Comparison of ENCODE assay signal across 8 cellular contexts in genomic region chr16:56682703-56683397, GRCh38. TPM values are rescaled to one million over a fixed set of nuclear protein-coding genes. Genes with fewer than 3 reads are reported as not detected.
DNase-seq lines count a peak whose midpoint lies in the region; ATAC-seq, FAIRE-seq and TF ChIP-seq lines count a peak whose summit lies in the region.

No MANE protein-coding gene starts in this region.

- H3K36me3 Mint-ChIP-seq in CD8-positive, alpha-beta memory T cell, result peaks cover 3 to 6% (median 6%) of the 10 kb centered on the region in 3 donors
- H3K36me3 Mint-ChIP-seq in activated naive CD4-positive, alpha-beta T cell treated with anti-CD3 and anti-CD28 coated beads, Interleukin-2, amount 50 U/mL, for 72 hours, result peaks cover 0 to 5% of the 10 kb centered on the region in 2 donors

- FAIRE-seq in keratinocyte (lab: Jason Lieb, UNC), result peak; percentile 36
- no peak for FAIRE-seq in urothelium cell line (lab: Jason Lieb, UNC)

- peaks cover 26 to 29% (median 27%) of the 10 kb centered on the region in 3 donors for H3K4me1 Mint-ChIP-seq in CD8-positive, alpha-beta memory T cell

- no peaks in the 10 kb centered on the region for H3K9me3 ChIP-seq in CD8-positive, alpha-beta memory T cell (ENCODE audit: low read length)
- peaks cover 1% of the 10 kb centered on the region for H3K9me3 ChIP-seq in keratinocyte (ENCODE audit: control insufficient read depth, low read depth, low read length)

- POLR2A ChIA-PET in CD8-positive, alpha-beta memory T cell (lab: Charles Lee), result interaction anchor here (0.7 to 1.9 kb wide), 10 partner anchors 19 to 249 kb away, joined by 3 to 7 read pairs (median 4); partner anchors contain the start of genes HERPUD1, MT1E, MT1F and MT2A

- H3K4me2 ChIP-seq in keratinocyte (ENCODE audit: control insufficient read depth, extremely low read depth, insufficient read depth, low read depth, low read length), result peak overlapping the region; percentile 100

- TF ChIP-seq CTCF in keratinocyte (optimal IDR thresholded peaks at IDR 0.05 in 1 of 3, IDR thresholded peaks at IDR 0.05 in 1 of 3, conservative IDR thresholded peaks at IDR 0.05 in 1 of 3; ENCODE audit: extremely low read depth in 1 of 3, insufficient read depth in 2 of 3, low read length in 3 of 3), result no peak

- H3K9me1 ChIP-seq in keratinocyte (ENCODE audit: control insufficient read depth, extremely low read depth, insufficient read depth, low read length), result no peaks in the 10 kb centered on the region

- peaks cover 17% of the 10 kb centered on the region for H3K4me1 ChIP-seq in CD8-positive, alpha-beta memory T cell (ENCODE audit: insufficient read depth, low read length)
- H3K4me1 ChIP-seq in keratinocyte (ENCODE audit: control insufficient read depth, extremely low read depth, insufficient read depth, low read length), result peaks cover 33% of the 10 kb centered on the region

- peak overlapping the region; percentile 86 for H3K4me3 ChIP-seq in CD8-positive, alpha-beta memory T cell (ENCODE audit: low read length)
- peak overlapping the region; percentile 55 to 91 (median 80) for H3K4me3 ChIP-seq in keratinocyte (ENCODE audit: control insufficient read depth in 2 of 3, extremely low read depth in 1 of 3, insufficient read depth in 2 of 3, low read depth in 1 of 3, low read length in 3 of 3)

- dilution Hi-C loops in keratinocyte (cut with MboI; ENCODE audit: extremely low pct_ligation_motif_present, low sequenced_read_pairs), result no loop called here

- H3K27me3 Mint-ChIP-seq in CD8-positive, alpha-beta memory T cell, result no peaks in the 10 kb centered on the region

- H3K9ac ChIP-seq in keratinocyte (ENCODE audit: control insufficient read depth, extremely low read depth, insufficient read depth, low read length), result peak overlapping the region; percentile 84

- H3K27ac ChIP-seq in CD8-positive, alpha-beta memory T cell (ENCODE audit: low read depth, low read length), result peak overlapping the region; percentile 70
- H3K27ac ChIP-seq in keratinocyte (ENCODE audit: control insufficient read depth, insufficient read depth, low read length) (peak overlapping the region; percentile 75), substantia nigra (ENCODE audit: low read depth, low read length, poor library complexity, severe bottlenecking) (peak overlapping the region; percentile 71)

- H4K20me1 ChIP-seq in keratinocyte (ENCODE audit: control insufficient read depth, extremely low read depth, insufficient read depth, low read length), result no peaks in the 10 kb centered on the region

- DNase-seq in CD8-positive, alpha-beta memory T cell, result no peak
- DNase-seq in activated naive CD4-positive, alpha-beta T cell treated with anti-CD3 and anti-CD28 coated beads, Interleukin-2, amount 50 U/mL, for 72 hours (ENCODE audit: low spot score in 2 of 2), result no peak
- DNase-seq in keratinocyte (ENCODE audit: low read depth, low spot score), result no peak
- peak in 10 of 49 donors; percentile 15 to 70 (median 42) for DNase-seq in substantia nigra (lab: John Stamatoyannopoulos, UW)
- no peak for DNase-seq in urothelium cell line (ENCODE audit: low spot score)
- no peak for DNase-seq in stimulated activated CD4-positive, alpha-beta T cell treated with anti-CD3 and anti-CD28 coated beads, Interleukin-12 subunit alpha, Interleukin-12 subunit beta, amount 100 ng/mL, for 4 hours

- peak overlapping the region; percentile 94 to 98 (median 97) for H3K4me3 Mint-ChIP-seq in CD8-positive, alpha-beta memory T cell

- H3K27me3 ChIP-seq in CD8-positive, alpha-beta memory T cell (ENCODE audit: insufficient read depth, low read length, poor library complexity, severe bottlenecking), result no peaks in the 10 kb centered on the region
- no peaks in the 10 kb centered on the region for H3K27me3 ChIP-seq in keratinocyte (ENCODE audit: control insufficient read depth, extremely low read depth, insufficient read depth, low read length)

- peak; percentile 14 for ATAC-seq in HG02840 (IDR thresholded peaks at IDR 0.05; ENCODE audit: low FRiP score, unreplicated experiment)
- peak in 1 of 2 donors; percentile 12 for ATAC-seq in activated naive CD4-positive, alpha-beta T cell treated with anti-CD3 and anti-CD28 coated beads, Interleukin-2, amount 50 U/mL, for 72 hours
- ATAC-seq in HG03108 (IDR thresholded peaks at IDR 0.05; ENCODE audit: unreplicated experiment), result no peak

- H3K9me3 Mint-ChIP-seq in CD8-positive, alpha-beta memory T cell, result peaks cover 0 to 3% (median 0%) of the 10 kb centered on the region in 5 donors
- H3K9me3 Mint-ChIP-seq in activated naive CD4-positive, alpha-beta T cell treated with anti-CD3 and anti-CD28 coated beads, Interleukin-2, amount 50 U/mL, for 72 hours, result no peaks in the 10 kb centered on the region

- H3K79me2 ChIP-seq in keratinocyte (ENCODE audit: control insufficient read depth, insufficient read depth, low read length), result peaks cover 4% of the 10 kb centered on the region

- H3K27ac Mint-ChIP-seq in CD8-positive, alpha-beta memory T cell, result peak overlapping the region; percentile 90 to 98 (median 97)
- H3K27ac Mint-ChIP-seq in activated naive CD4-positive, alpha-beta T cell treated with anti-CD3 and anti-CD28 coated beads, Interleukin-2, amount 50 U/mL, for 72 hours, result peak overlapping the region; percentile 51 to 96

- CTCF ChIA-PET in CD8-positive, alpha-beta memory T cell (lab: Charles Lee), result interaction anchor here (1.3 to 1.9 kb wide), 6 partner anchors 9 to 106 kb away, joined by 3 to 7 read pairs (median 4); no protein-coding TSS in a partner anchor

- H3K36me3 ChIP-seq in CD8-positive, alpha-beta memory T cell (ENCODE audit: insufficient read depth, low read length), result no peaks in the 10 kb centered on the region
- peaks cover 0 to 3% of the 10 kb centered on the region in 2 experiments for H3K36me3 ChIP-seq in keratinocyte (ENCODE audit: control insufficient read depth in 2 of 2, extremely low read depth in 1 of 2, insufficient read depth in 2 of 2, low read length in 2 of 2)

- peak overlapping the region; percentile 61 for H2AFZ ChIP-seq in keratinocyte (ENCODE audit: control insufficient read depth, low read length)

RNA-seq across cellular contexts. Expression of gene MT1X, which starts 0.6 kb away (rescaled TPM):
- total RNA-seq in CD8-positive, alpha-beta memory T cell, result 10 to 100 TPM; 85.4 to 93.8 TPM
- polyA plus RNA-seq in CD8-positive, alpha-beta memory T cell, result 181 TPM
- 10 to 100 TPM; 13.3 to 28.3 TPM for total RNA-seq in activated naive CD4-positive, alpha-beta T cell treated with anti-CD3 and anti-CD28 coated beads, Interleukin-2, amount 50 U/mL, for 72 hours
- polyA plus RNA-seq in keratinocyte, result 58.3 to 466 TPM (median 97.2 TPM) in 3 replicates
- 15.7 TPM for polyA plus RNA-seq in keratinocyte (2011; ENCODE audit: low read depth)
- 193 and 269 TPM in 2 replicates for polyA plus RNA-seq in keratinocyte (2011; cell fraction: cytosol; rRNA removed)
- polyA plus RNA-seq in keratinocyte (2011; cell fraction: nucleus; rRNA removed), result 90.9 and 130 TPM in 2 replicates
- 197 and 688 TPM in 2 replicates for polyA plus RNA-seq in keratinocyte (2012; ENCODE audit: low replicate concordance)
- 240 to 733 TPM (median 286 TPM) in 3 replicates for polyA minus RNA-seq in keratinocyte
- polyA minus RNA-seq in keratinocyte (2011; cell fraction: cytosol; rRNA and poly(A)+ RNA removed), result 355 TPM
- polyA minus RNA-seq in keratinocyte (2011; cell fraction: nucleus; rRNA and poly(A)+ RNA removed), result 54.5 and 55.9 TPM in 2 replicates

RNA-seq across cellular contexts. Expression of gene MT1H, which starts 13.2 kb away (rescaled TPM):
- total RNA-seq in CD8-positive, alpha-beta memory T cell, result 1 to 10 TPM; 4.8 to 5.5 TPM
- polyA plus RNA-seq in CD8-positive, alpha-beta memory T cell, result not detected
- not detected for total RNA-seq in activated naive CD4-positive, alpha-beta T cell treated with anti-CD3 and anti-CD28 coated beads, Interleukin-2, amount 50 U/mL, for 72 hours
- polyA plus RNA-seq in keratinocyte, result 0.79 to 4.0 TPM in 2 of 3 replicates, not detected in the other
- 1.3 TPM for polyA plus RNA-seq in keratinocyte (2011; ENCODE audit: low read depth)
- 2.4 and 3.7 TPM in 2 replicates for polyA plus RNA-seq in keratinocyte (2011; cell fraction: cytosol; rRNA removed)
- 1.1 and 1.6 TPM in 2 replicates for polyA plus RNA-seq in keratinocyte (2011; cell fraction: nucleus; rRNA removed)
- polyA plus RNA-seq in keratinocyte (2012; ENCODE audit: low replicate concordance), result 2.0 and 25.0 TPM in 2 replicates
- 1.9 TPM in 1 of 3 replicates, not detected in the others for polyA minus RNA-seq in keratinocyte
- polyA minus RNA-seq in keratinocyte (2011; cell fraction: cytosol; rRNA and poly(A)+ RNA removed), result not detected
- not detected in 2 replicates for polyA minus RNA-seq in keratinocyte (2011; cell fraction: nucleus; rRNA and poly(A)+ RNA removed)

RNA-seq across cellular contexts. Expression of gene MT1G, which starts 15.0 kb away (rescaled TPM):
- total RNA-seq in CD8-positive, alpha-beta memory T cell, result 10 to 100 TPM; 41.0 to 46.8 TPM
- polyA plus RNA-seq in CD8-positive, alpha-beta memory T cell, result not detected
- 1 to 10 TPM in 1 of 2 donors, not detected in 1; 3.4 TPM for total RNA-seq in activated naive CD4-positive, alpha-beta T cell treated with anti-CD3 and anti-CD28 coated beads, Interleukin-2, amount 50 U/mL, for 72 hours
- polyA plus RNA-seq in keratinocyte, result 8.4 to 21.5 TPM (median 9.8 TPM) in 3 replicates
- polyA plus RNA-seq in keratinocyte (2011; ENCODE audit: low read depth), result 4.5 TPM
- polyA plus RNA-seq in keratinocyte (2011; cell fraction: cytosol; rRNA removed), result 39.5 and 41.3 TPM in 2 replicates
- polyA plus RNA-seq in keratinocyte (2011; cell fraction: nucleus; rRNA removed), result 11.6 and 23.5 TPM in 2 replicates
- 20.2 and 245 TPM in 2 replicates for polyA plus RNA-seq in keratinocyte (2012; ENCODE audit: low replicate concordance)
- polyA minus RNA-seq in keratinocyte, result 4.1 to 10.9 TPM (median 8.2 TPM) in 3 replicates
- 8.8 TPM for polyA minus RNA-seq in keratinocyte (2011; cell fraction: cytosol; rRNA and poly(A)+ RNA removed)
- polyA minus RNA-seq in keratinocyte (2011; cell fraction: nucleus; rRNA and poly(A)+ RNA removed), result 3.1 TPM in 1 of 2 replicates, not detected in the other

RNA-seq across cellular contexts. Expression of gene MT1F, which starts 25.1 kb away (rescaled TPM):
- 10 to 100 TPM; 17.9 to 18.6 TPM for total RNA-seq in CD8-positive, alpha-beta memory T cell
- polyA plus RNA-seq in CD8-positive, alpha-beta memory T cell, result 60.7 TPM
- total RNA-seq in activated naive CD4-positive, alpha-beta T cell treated with anti-CD3 and anti-CD28 coated beads, Interleukin-2, amount 50 U/mL, for 72 hours, result 10 to 100 TPM in 1 of 2 donors, 1 to 10 TPM in 1; 7.5 to 11.5 TPM
- polyA plus RNA-seq in keratinocyte, result 1.5 to 4.1 TPM (median 2.3 TPM) in 3 replicates
- not detected for polyA plus RNA-seq in keratinocyte (2011; ENCODE audit: low read depth)
- 1.7 and 3.3 TPM in 2 replicates for polyA plus RNA-seq in keratinocyte (2011; cell fraction: cytosol; rRNA removed)
- polyA plus RNA-seq in keratinocyte (2011; cell fraction: nucleus; rRNA removed), result 0.90 and 1.1 TPM in 2 replicates
- 1.7 and 6.5 TPM in 2 replicates for polyA plus RNA-seq in keratinocyte (2012; ENCODE audit: low replicate concordance)
- polyA minus RNA-seq in keratinocyte, result 0.79 to 4.8 TPM (median 2.5 TPM) in 3 replicates
- polyA minus RNA-seq in keratinocyte (2011; cell fraction: cytosol; rRNA and poly(A)+ RNA removed), result 4.2 TPM
- 0.74 TPM in 1 of 2 replicates, not detected in the other for polyA minus RNA-seq in keratinocyte (2011; cell fraction: nucleus; rRNA and poly(A)+ RNA removed)

RNA-seq across cellular contexts. Expression of gene MT1B, which starts 31.2 kb away (rescaled TPM):
- not detected for total RNA-seq in CD8-positive, alpha-beta memory T cell
- polyA plus RNA-seq in CD8-positive, alpha-beta memory T cell, result not detected
- not detected for total RNA-seq in activated naive CD4-positive, alpha-beta T cell treated with anti-CD3 and anti-CD28 coated beads, Interleukin-2, amount 50 U/mL, for 72 hours
- polyA plus RNA-seq in keratinocyte, result not detected in 3 replicates
- polyA plus RNA-seq in keratinocyte (2011; ENCODE audit: low read depth), result not detected
- not detected in 2 replicates for polyA plus RNA-seq in keratinocyte (2011; cell fraction: cytosol; rRNA removed)
- not detected in 2 replicates for polyA plus RNA-seq in keratinocyte (2011; cell fraction: nucleus; rRNA removed)
- not detected in 2 replicates for polyA plus RNA-seq in keratinocyte (2012; ENCODE audit: low replicate concordance)
- not detected in 3 replicates for polyA minus RNA-seq in keratinocyte
- polyA minus RNA-seq in keratinocyte (2011; cell fraction: cytosol; rRNA and poly(A)+ RNA removed), result not detected
- polyA minus RNA-seq in keratinocyte (2011; cell fraction: nucleus; rRNA and poly(A)+ RNA removed), result not detected in 2 replicates

Comparison
In these comparisons a context has a peak if more than half of its experiments do, and no peak if none do; other contexts are left out.
1. RNA of gene MT1G, which starts 15.0 kb away (total RNA-seq): 41.0 to 46.8 TPM in CD8-positive, alpha-beta memory T cell; 3.4 TPM in activated naive CD4-positive, alpha-beta T cell treated with anti-CD3 and anti-CD28 coated beads, Interleukin-2, amount 50 U/mL, for 72 hours; every median in the first group is over 4 times any median in the second.
2. Peak in every context shown above with its lines, with median percentiles within 50 percentile points of each other: H3K27ac ChIP-seq.